In the genomic region with DNA sequence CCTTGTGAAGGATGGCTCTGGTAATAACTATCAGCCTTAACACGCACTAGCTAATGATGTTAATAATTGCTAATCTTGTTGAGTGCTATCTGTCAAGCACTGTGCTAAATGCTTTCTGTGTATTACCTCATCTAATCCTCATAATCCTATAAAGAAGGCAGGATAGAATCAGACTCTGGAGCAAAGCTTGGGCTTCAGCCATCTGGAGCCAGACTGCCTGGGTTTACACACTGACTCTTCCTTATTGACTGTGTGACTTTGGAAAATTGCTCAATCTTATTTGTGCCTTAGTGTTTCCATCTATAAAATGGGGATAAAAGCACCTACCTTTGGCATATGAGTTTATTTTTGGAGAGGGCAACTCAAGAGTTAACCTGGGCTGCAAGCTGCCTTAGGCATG, we compare ENCODE assay signal across 1 cellular context.
TF ChIP-seq lines count a peak whose summit lies in the region.

No MANE protein-coding gene starts in this region.

TF ChIP-seq in HEK293, 187 proteins besides CTCF, POLR2A, EP300 and RAD21 (continued from another document):
- TF ChIP-seq, protein P1, sequence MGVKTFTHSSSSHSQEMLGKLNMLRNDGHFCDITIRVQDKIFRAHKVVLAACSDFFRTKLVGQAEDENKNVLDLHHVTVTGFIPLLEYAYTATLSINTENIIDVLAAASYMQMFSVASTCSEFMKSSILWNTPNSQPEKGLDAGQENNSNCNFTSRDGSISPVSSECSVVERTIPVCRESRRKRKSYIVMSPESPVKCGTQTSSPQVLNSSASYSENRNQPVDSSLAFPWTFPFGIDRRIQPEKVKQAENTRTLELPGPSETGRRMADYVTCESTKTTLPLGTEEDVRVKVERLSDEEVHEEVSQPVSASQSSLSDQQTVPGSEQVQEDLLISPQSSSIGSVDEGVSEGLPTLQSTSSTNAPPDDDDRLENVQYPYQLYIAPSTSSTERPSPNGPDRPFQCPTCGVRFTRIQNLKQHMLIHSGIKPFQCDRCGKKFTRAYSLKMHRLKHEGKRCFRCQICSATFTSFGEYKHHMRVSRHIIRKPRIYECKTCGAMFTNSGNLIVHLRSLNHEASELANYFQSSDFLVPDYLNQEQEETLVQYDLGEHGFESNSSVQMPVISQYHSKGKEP (tag by site-specific recombination; IDR thresholded peaks at IDR 0.05) = no peak
TF ChIP-seq in HEK293: peak in this region for 1.
